8 cellular contexts compared by ENCODE assay signal in the genomic region with DNA sequence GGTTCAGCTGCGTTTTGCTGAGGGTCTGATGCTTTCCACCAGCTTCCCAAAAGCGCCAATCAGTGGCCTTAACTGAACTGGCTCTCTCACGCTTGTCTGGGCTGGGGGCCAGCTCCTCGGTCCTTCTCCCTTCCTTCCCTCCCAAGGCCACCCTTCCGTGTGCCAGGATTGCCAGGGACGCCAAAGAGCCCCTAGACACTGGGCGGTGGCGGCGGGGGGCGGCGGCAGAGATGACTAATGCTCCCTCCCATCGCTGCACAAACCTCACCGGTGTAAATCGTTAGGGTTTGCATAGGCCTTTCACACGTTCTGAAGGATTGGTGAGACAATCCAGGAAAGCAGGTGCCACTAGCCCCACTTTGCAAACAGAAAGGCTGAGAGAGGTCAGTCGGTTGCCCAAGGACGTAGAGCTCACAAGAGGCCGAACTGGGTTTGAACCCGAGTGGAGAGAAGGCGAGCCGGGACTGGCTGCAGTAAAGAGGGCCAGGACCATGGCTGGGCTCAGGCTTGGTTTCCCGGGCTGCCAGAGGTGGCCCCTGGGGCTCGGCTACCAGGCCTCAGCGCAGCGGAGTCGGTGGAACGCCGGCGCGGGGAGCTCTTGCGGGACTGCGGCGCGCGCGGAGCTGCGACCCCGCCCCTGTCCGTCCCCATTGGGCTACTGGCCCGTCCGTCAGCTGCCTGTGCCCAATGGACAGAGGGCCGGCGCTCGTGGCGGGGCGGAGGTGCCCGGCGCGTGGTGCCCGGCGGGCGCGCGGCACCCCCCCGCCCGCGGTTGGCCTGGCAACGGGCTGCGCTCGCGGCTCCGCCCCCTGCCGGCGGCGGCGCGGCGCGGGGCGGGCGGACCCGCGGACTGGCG. TPM values are rescaled to one million over a fixed set of nuclear protein-coding genes. Genes with fewer than 3 reads are reported as not detected.
DNase-seq lines count a peak whose midpoint lies in the region; ATAC-seq and TF ChIP-seq lines count a peak whose summit lies in the region.

No MANE protein-coding gene starts in this region.

- peak overlapping the region; percentile 52 to 91 (median 87) for H3K27ac Mint-ChIP-seq in CD4-positive, alpha-beta memory T cell

- H3K27ac ChIP-seq in CD4-positive, alpha-beta memory T cell (ENCODE audit: low read depth, low read length) = peak overlapping the region; percentile 52
- peak overlapping the region; percentile 57 for H3K27ac ChIP-seq in neural cell (ENCODE audit: low read length)

- H3K4me1 Mint-ChIP-seq in CD4-positive, alpha-beta memory T cell = peaks cover 4 to 23% (median 9%) of the 10 kb centered on the region in 4 donors

- H3K36me3 Mint-ChIP-seq in CD4-positive, alpha-beta memory T cell = no peaks in the 10 kb centered on the region

- ATAC-seq in GM21526 (IDR thresholded peaks at IDR 0.05; ENCODE audit: low FRiP score, unreplicated experiment) = peak; percentile 74
- ATAC-seq in stimulated activated naive CD8-positive, alpha-beta T cell treated with anti-CD3 and anti-CD28 coated beads, Interleukin-15, Interleukin-2, amounts not matched to agents 100 U/mL and 50 U/mL, for 24 hours = peak; percentile 94

- H3K9me2 ChIP-seq in neural cell (ENCODE audit: insufficient read depth, low read length) = no peaks in the 10 kb centered on the region

- intact Hi-C loops in CD4-positive, alpha-beta memory T cell (cut with micrococcal nuclease) = loop anchor here (2.0 to 5.0 kb wide), 2 partner anchors 68 to 75 kb away; partner anchors contain the start of gene RAB36

- TF ChIP-seq CTCF in foreskin fibroblast (IDR thresholded peaks at IDR 0.05; ENCODE audit: low read depth, low read length) (no peak), neural cell (IDR thresholded peaks at IDR 0.05; ENCODE audit: poor library complexity, severe bottlenecking) (peak; percentile 34)

- POLR2A ChIA-PET in CD4-positive, alpha-beta memory T cell (lab: Charles Lee; ENCODE audit: partially characterized antibody) = interaction anchor here (1.0 to 1.5 kb wide), 4 partner anchors 50 to 1485 kb away, joined by 3 to 7 read pairs (median 4); partner anchors contain the start of gene GUCD1

- peak; percentile 88 to 91 (median 89) for DNase-seq in CD4-positive, alpha-beta memory T cell
- peak; percentile 56 to 60 for DNase-seq in Kasumi-1 (lab: John Stamatoyannopoulos, UW)
- DNase-seq in SHP77 (lab: John Stamatoyannopoulos, UW) = peak; percentile 68 to 90
- peak; percentile 89 for DNase-seq in activated gamma-delta T cell treated with Interleukin-2 at 50 U/mL for 16 hours
- peak; percentile 89 to 96 for DNase-seq in foreskin fibroblast
- DNase-seq in stimulated activated naive CD8-positive, alpha-beta T cell treated with anti-CD3 and anti-CD28 coated beads, Interleukin-15, Interleukin-2, amounts not matched to agents 100 U/mL and 50 U/mL, for 24 hours = peak; percentile 92

- H3K4me2 ChIP-seq in neural cell (ENCODE audit: low read length) = peak overlapping the region; percentile 65

- CTCF ChIA-PET in CD4-positive, alpha-beta memory T cell (lab: Charles Lee; ENCODE audit: partially characterized antibody) = interaction anchor here (1.5 to 1.6 kb wide), 2 partner anchors 49 to 105 kb away, joined by 3 to 4 read pairs; no protein-coding TSS in a partner anchor

- H3K9me3 Mint-ChIP-seq in CD4-positive, alpha-beta memory T cell = no peaks in the 10 kb centered on the region

- no peaks in the 10 kb centered on the region for H3K9me3 ChIP-seq in CD4-positive, alpha-beta memory T cell (ENCODE audit: control insufficient read depth in 1 of 2, low read length in 2 of 2)
- no peaks in the 10 kb centered on the region for H3K9me3 ChIP-seq in neural cell (ENCODE audit: low read length)

- H3K27me3 ChIP-seq in CD4-positive, alpha-beta memory T cell (ENCODE audit: insufficient read depth, low read length) = peaks cover 3% of the 10 kb centered on the region
- no peaks in the 10 kb centered on the region for H3K27me3 ChIP-seq in neural cell (ENCODE audit: insufficient read depth, low read depth, low read length)

- H3K27me3 Mint-ChIP-seq in CD4-positive, alpha-beta memory T cell = peaks cover 0 to 2% of the 10 kb centered on the region in 2 donors

- no peaks in the 10 kb centered on the region for H4K20me1 ChIP-seq in neural cell (ENCODE audit: insufficient read depth)

- H3K4me3 Mint-ChIP-seq in CD4-positive, alpha-beta memory T cell = peak overlapping the region; percentile 81 to 95 (median 86)

- no peaks in the 10 kb centered on the region for H3K36me3 ChIP-seq in CD4-positive, alpha-beta memory T cell (ENCODE audit: insufficient read depth, low read length)
- H3K36me3 ChIP-seq in neural cell (ENCODE audit: insufficient read depth, low read length) = no peaks in the 10 kb centered on the region

- TF ChIP-seq RAD21 in neural cell (conservative IDR thresholded peaks at IDR 0.05) = no peak

- H3K9ac ChIP-seq in neural cell (ENCODE audit: low read length) = peak overlapping the region; percentile 67

- peaks cover 41% of the 10 kb centered on the region for H3K79me2 ChIP-seq in neural cell (replicated peaks; ENCODE audit: insufficient read depth, low read length)

- peak overlapping the region in 1 of 2 donors; percentile 48 for H3K4me3 ChIP-seq in CD4-positive, alpha-beta memory T cell (ENCODE audit: low read length in 2 of 2)
- H3K4me3 ChIP-seq in foreskin fibroblast (ENCODE audit: low read depth in 1 of 2, low read length in 2 of 2) (peak overlapping the region; percentile 59 to 62), neural cell (ENCODE audit: low read length) (peak overlapping the region; percentile 68)

- TF ChIP-seq EP300 in neural cell (conservative IDR thresholded peaks at IDR 0.05; ENCODE audit: poor library complexity, severe bottlenecking) = no peak

- peak overlapping the region; percentile 45 for H2AFZ ChIP-seq in neural cell (ENCODE audit: low read depth, low read length)

- H3F3A ChIP-seq in neural cell (ENCODE audit: insufficient read depth, low read length, poor library complexity, severe bottlenecking) = no peaks in the 10 kb centered on the region

- peaks cover 11% of the 10 kb centered on the region for H3K4me1 ChIP-seq in CD4-positive, alpha-beta memory T cell (ENCODE audit: insufficient read depth, low read length)

TF ChIP-seq in neural cell, 6 proteins besides CTCF, POLR2A, EP300 and RAD21:
- TF ChIP-seq TAF1 (IDR thresholded peaks at IDR 0.05; ENCODE audit: low read depth) (no peak), REST (IDR thresholded peaks at IDR 0.05; ENCODE audit: borderline replicate concordance) (peak; percentile 54), SMC3 (conservative IDR thresholded peaks at IDR 0.05; ENCODE audit: poor library complexity) (peak; percentile 38), EZH2 (IDR thresholded peaks at IDR 0.05; ENCODE audit: borderline replicate concordance, insufficient read depth, low read length, poor library complexity, severe bottlenecking) (no peak), MXI1 (conservative IDR thresholded peaks at IDR 0.05; ENCODE audit: poor library complexity, severe bottlenecking) (peak; percentile 66), POLR2AphosphoS5 (IDR thresholded peaks at IDR 0.05) (no peak)

RNA-seq across cellular contexts. Expression of gene GNAZ, which starts 0.6 kb away (rescaled TPM):
- total RNA-seq in CD4-positive, alpha-beta memory T cell = under 1 TPM; 0.36 to 0.76 TPM
- under 1 TPM in 1 of 2 donors, not detected in 1; 0.05 TPM for polyA plus RNA-seq in CD4-positive, alpha-beta memory T cell
- 52.0 and 63.2 TPM in 2 replicates for polyA plus RNA-seq in neural cell
- polyA minus RNA-seq in neural cell = 89.3 and 95.4 TPM in 2 replicates

Comparison
In these comparisons a context has a peak if more than half of its experiments do, and no peak if none do; other contexts are left out.
1. RNA of gene GNAZ, which starts 0.6 kb away (polyA plus RNA-seq): 52.0 to 63.2 TPM in neural cell; 0.05 TPM in CD4-positive, alpha-beta memory T cell; every median in the first group is over 10 times any median in the second.
2. Peak in every context shown above with its lines, with median percentiles within 50 percentile points of each other: DNase-seq.